8 cellular contexts compared by ENCODE assay signal in the genomic region with DNA sequence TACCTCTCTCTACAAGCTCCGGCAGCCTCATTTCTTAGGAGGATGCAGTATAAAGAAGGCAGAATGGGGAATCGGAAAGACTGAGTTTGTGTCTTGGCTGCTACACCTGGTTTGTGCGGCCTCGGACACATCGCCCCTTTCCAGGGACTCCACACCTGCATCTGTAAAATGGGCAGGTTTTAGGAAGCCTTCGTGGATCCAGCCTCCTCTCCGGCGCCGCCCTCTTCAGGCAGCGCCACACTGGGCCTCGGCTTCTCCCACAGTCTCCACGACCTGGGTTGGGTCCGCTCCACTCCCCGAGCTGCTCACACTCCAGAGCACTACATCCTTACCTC. TPM values are rescaled to one million over a fixed set of nuclear protein-coding genes. Genes with fewer than 3 reads are reported as not detected.
A peak's percentile ranks its signal among the peaks of the same experiment; 100 is the strongest.
DNase-seq lines count a peak whose midpoint lies in the region; ATAC-seq lines count a peak whose summit lies in the region.

No MANE protein-coding gene starts in this region.

- peak overlapping the region; percentile 74 for H3K27ac ChIP-seq in substantia nigra (ENCODE audit: low read depth, low read length, poor library complexity, severe bottlenecking)

- H3K4me3 Mint-ChIP-seq in activated naive CD8-positive, alpha-beta T cell treated with anti-CD3 and anti-CD28 coated beads for 36 hours, result peak overlapping the region; percentile 98

- H3K36me3 Mint-ChIP-seq in activated naive CD8-positive, alpha-beta T cell treated with anti-CD3 and anti-CD28 coated beads for 36 hours, result peaks cover 10% of the 10 kb centered on the region

- no peak for DNase-seq in activated naive CD8-positive, alpha-beta T cell treated with anti-CD3 and anti-CD28 coated beads for 36 hours
- DNase-seq in iris pigment epithelial cell (ENCODE audit: low read depth) (peak; percentile 3), substantia nigra (lab: John Stamatoyannopoulos, UW) (no peak), NCI-H1694 treated with DMSO at 0.1 percent for 48 hours (lab: John Stamatoyannopoulos, UW) (no peak), NCI-H510A (lab: John Stamatoyannopoulos, UW) (no peak)

- H3K27ac Mint-ChIP-seq in activated naive CD8-positive, alpha-beta T cell treated with anti-CD3 and anti-CD28 coated beads for 36 hours, result peak overlapping the region; percentile 93

- no peaks in the 10 kb centered on the region for H3K27me3 Mint-ChIP-seq in activated naive CD8-positive, alpha-beta T cell treated with anti-CD3 and anti-CD28 coated beads for 36 hours

- peaks cover 38% of the 10 kb centered on the region for H3K4me1 Mint-ChIP-seq in activated naive CD8-positive, alpha-beta T cell treated with anti-CD3 and anti-CD28 coated beads for 36 hours

- ATAC-seq in GM19043 (IDR thresholded peaks at IDR 0.05; ENCODE audit: low read depth, unreplicated experiment) (peak; percentile 2), HG03066 (IDR thresholded peaks at IDR 0.05; ENCODE audit: low read depth, unreplicated experiment) (peak; percentile 8), HG02678 (IDR thresholded peaks at IDR 0.05; ENCODE audit: unreplicated experiment) (no peak)

- H3K9me3 Mint-ChIP-seq in activated naive CD8-positive, alpha-beta T cell treated with anti-CD3 and anti-CD28 coated beads for 36 hours, result no peaks in the 10 kb centered on the region

RNA-seq across cellular contexts. Expression of a gene that starts 0.3 kb away (rescaled TPM):
- total RNA-seq in activated naive CD8-positive, alpha-beta T cell treated with anti-CD3 and anti-CD28 coated beads for 36 hours, result 10 to 100 TPM; 50.8 to 53.9 TPM
